Comparison of ENCODE assay signal across 8 cellular contexts in genomic region chr14:21069388-21070082, GRCh38. TPM values are rescaled to one million over a fixed set of nuclear protein-coding genes. Genes with fewer than 3 reads are reported as not detected.
DNase-seq lines count a peak whose midpoint lies in the region; ATAC-seq, FAIRE-seq and TF ChIP-seq lines count a peak whose summit lies in the region.

No MANE protein-coding gene starts in this region.

- peaks cover 36% of the 10 kb centered on the region for H3K4me1 Mint-ChIP-seq in activated T-cell treated with anti-CD3 and anti-CD28 coated beads, Interleukin-2, amount 50 U/mL, for 24 hours (ENCODE audit: low read depth)

- peaks cover 10 to 22% (median 18%) of the 10 kb centered on the region in 11 experiments; a peak in 21 of 22 replicates for H3K27me3 ChIP-seq in BLaER1 treated with 17β-estradiol and CSF1 and Interleukin-3, amounts not matched to agents 10 nM and 100 nM
- H3K27me3 ChIP-seq in gastroesophageal sphincter: no peaks in the 10 kb centered on the region
- H3K27me3 ChIP-seq in neutrophil: peaks cover 87% of the 10 kb centered on the region

- peak; percentile 56 for DNase-seq in HuH-7 (ENCODE audit: low spot score)
- no peak for DNase-seq in activated T-cell treated with anti-CD3 and anti-CD28 coated beads, Interleukin-2, amount 50 U/mL, for 24 hours
- DNase-seq in Kasumi-1 (lab: John Stamatoyannopoulos, UW): no peak
- no peak for DNase-seq in GM12891 (ENCODE audit: insufficient read length, low spot score)

- peak overlapping the region in 10 of 11 experiments; percentile 83 to 97 (median 92); a peak in 19 of 22 replicates for H3K27ac ChIP-seq in BLaER1 treated with 17β-estradiol and CSF1 and Interleukin-3, amounts not matched to agents 10 nM and 100 nM
- H3K27ac ChIP-seq in gastroesophageal sphincter: peak overlapping the region; percentile 4 to 93 (median 88)
- H3K27ac ChIP-seq in neutrophil: peak overlapping the region; percentile 86

- no peaks in the 10 kb centered on the region for H3K36me3 Mint-ChIP-seq in activated T-cell treated with anti-CD3 and anti-CD28 coated beads, Interleukin-2, amount 50 U/mL, for 24 hours (ENCODE audit: low read depth)

- TF ChIP-seq CTCF in gastroesophageal sphincter (IDR thresholded peaks at IDR 0.05): peak in 1 of 4 experiments; percentile 8
- TF ChIP-seq CTCF in neutrophil (IDR thresholded peaks at IDR 0.05): no peak

- no peak overlapping the region for H3K27ac Mint-ChIP-seq in activated T-cell treated with anti-CD3 and anti-CD28 coated beads, Interleukin-2, amount 50 U/mL, for 24 hours

- peak overlapping the region; percentile 71 to 87 (median 78) for H3K4me3 ChIP-seq in BLaER1 treated with 17β-estradiol and CSF1 and Interleukin-3, amounts not matched to agents 10 nM and 100 nM
- H3K4me3 ChIP-seq in gastroesophageal sphincter: peak overlapping the region; percentile 66 to 78
- peak overlapping the region; percentile 74 to 81 for H3K4me3 ChIP-seq in neutrophil (ENCODE audit: low read depth in 1 of 2, low read length in 1 of 2)

- H3K9me3 Mint-ChIP-seq in activated T-cell treated with anti-CD3 and anti-CD28 coated beads, Interleukin-2, amount 50 U/mL, for 24 hours: no peaks in the 10 kb centered on the region

- no peaks in the 10 kb centered on the region for H3K9me3 ChIP-seq in BLaER1 treated with 17β-estradiol and CSF1 and Interleukin-3, amounts not matched to agents 10 nM and 100 nM (replicated peaks in 1 of 11)
- H3K9me3 ChIP-seq in gastroesophageal sphincter (no peaks in the 10 kb centered on the region), neutrophil (no peaks in the 10 kb centered on the region)

- TF ChIP-seq POLR2A in gastroesophageal sphincter (IDR thresholded peaks at IDR 0.05): no peak
- TF ChIP-seq POLR2A in GM12891 (IDR thresholded peaks at IDR 0.05; ENCODE audit: low read depth, low read length): no peak

- peak overlapping the region; percentile 84 to 90 (median 86) for H3K9ac ChIP-seq in BLaER1 treated with 17β-estradiol and CSF1 and Interleukin-3, amounts not matched to agents 10 nM and 100 nM

- H4K20me1 ChIP-seq in BLaER1 treated with 17β-estradiol and CSF1 and Interleukin-3, amounts not matched to agents 10 nM and 100 nM: peaks cover 0 to 14% (median 0%) of the 10 kb centered on the region in 11 experiments; a peak in 5 of 22 replicates

- H3K4me1 ChIP-seq in BLaER1 treated with 17β-estradiol and CSF1 and Interleukin-3, amounts not matched to agents 10 nM and 100 nM: peaks cover 41 to 54% (median 48%) of the 10 kb centered on the region in 10 experiments
- H3K4me1 ChIP-seq in gastroesophageal sphincter (peaks cover 0 to 47% (median 22%) of the 10 kb centered on the region in 3 donors), neutrophil (ENCODE audit: control insufficient read depth in 1 of 2, insufficient read depth in 1 of 2, low read depth in 1 of 2, low read length in 1 of 2) (peaks cover 38 to 41% of the 10 kb centered on the region in 2 experiments)

- H3K36me3 ChIP-seq in BLaER1 treated with 17β-estradiol and CSF1 and Interleukin-3, amounts not matched to agents 10 nM and 100 nM: peaks cover 0 to 17% (median 7%) of the 10 kb centered on the region in 11 experiments; a peak in 14 of 22 replicates
- peaks cover 0 to 18% of the 10 kb centered on the region in 2 donors for H3K36me3 ChIP-seq in gastroesophageal sphincter
- H3K36me3 ChIP-seq in neutrophil: no peaks in the 10 kb centered on the region

- H3K4me3 Mint-ChIP-seq in activated T-cell treated with anti-CD3 and anti-CD28 coated beads, Interleukin-2, amount 50 U/mL, for 24 hours: peak overlapping the region; percentile 70

- no peak for FAIRE-seq in GM12891 (lab: Jason Lieb, UNC)

- TF ChIP-seq EP300 in gastroesophageal sphincter (IDR thresholded peaks at IDR 0.05): no peak

- peak overlapping the region; percentile 88 to 99 (median 98) for H3K4me2 ChIP-seq in BLaER1 treated with 17β-estradiol and CSF1 and Interleukin-3, amounts not matched to agents 10 nM and 100 nM

- peak; percentile 4 for ATAC-seq in gastroesophageal sphincter
- no peak for ATAC-seq in HG03565 (IDR thresholded peaks at IDR 0.05; ENCODE audit: unreplicated experiment)

- 0% methylated on average over 3 to 7 of the region's 40 CpGs for WGBS in gastroesophageal sphincter (ENCODE audit: low coverage in 1 of 2), 2 donors

- peaks cover 77% of the 10 kb centered on the region for H3K27me3 Mint-ChIP-seq in activated T-cell treated with anti-CD3 and anti-CD28 coated beads, Interleukin-2, amount 50 U/mL, for 24 hours

TF ChIP-seq in GM12891, 5 proteins besides CTCF, POLR2A, EP300 and RAD21:
- no peak for TF ChIP-seq POU2F2 (IDR thresholded peaks at IDR 0.05; ENCODE audit: low read depth, low read length)
- no peak for TF ChIP-seq SPI1 (IDR thresholded peaks at IDR 0.05; ENCODE audit: low read depth, low read length)
TF ChIP-seq in GM12891: peak in this region for 0.

RNA-seq across cellular contexts. Expression of gene ARHGEF40, which starts 0.6 kb away (rescaled TPM):
- 10 to 100 TPM; 18.6 to 37.6 (median 26.8) TPM for total RNA-seq in gastroesophageal sphincter
- 0.05 TPM for polyA plus RNA-seq in GM12891 (2012; ENCODE audit: low read depth, missing spikeins)

RNA-seq across cellular contexts. Expression of gene RNASE8, which starts 11.9 kb away (rescaled TPM):
- not detected for total RNA-seq in gastroesophageal sphincter
- polyA plus RNA-seq in GM12891 (2012; ENCODE audit: low read depth, missing spikeins): not detected

RNA-seq across cellular contexts. Expression of gene RNASE7, which starts 27.4 kb away (rescaled TPM):
- total RNA-seq in gastroesophageal sphincter: under 1 TPM in 1 of 4 donors, not detected in 3; 0.23 TPM
- polyA plus RNA-seq in GM12891 (2012; ENCODE audit: low read depth, missing spikeins): not detected

RNA-seq across cellular contexts. Expression of gene ZNF219, which starts 28.9 kb away (rescaled TPM):
- total RNA-seq in gastroesophageal sphincter: 100 to 1,000 TPM in 1 of 4 donors, 10 to 100 TPM in 3; 42.5 to 112 (median 77.4) TPM
- polyA plus RNA-seq in GM12891 (2012; ENCODE audit: low read depth, missing spikeins): 1.5 TPM

RNA-seq across cellular contexts. Expression of gene TMEM253, which starts 31.3 kb away (rescaled TPM):
- under 1 TPM in 1 of 4 donors, not detected in 3; 0.94 TPM for total RNA-seq in gastroesophageal sphincter
- polyA plus RNA-seq in GM12891 (2012; ENCODE audit: low read depth, missing spikeins): not detected
